In genomic region chr5:165026971-165027370, GRCh38 we compare ENCODE assay signal across 9 cellular contexts.
"Had no signal": no experiment of that assay in that cellular context is flagged by ENCODE, and none has a peak within 500 bp of the region (broad histone marks: within the 10 kb centered on the region; RNA-seq: fewer than 3 reads in every experiment).

No MANE protein-coding gene starts in this region.

- H3K9me3 ChIP-seq: HAP-1 had no signal

- DNase-seq: H7, HFFc6, Kasumi-1, KG1 had no signal

- ATAC-seq: GM23338, HCT116 had no signal

- H3K27ac Mint-ChIP-seq: GM23338, HFFc6, IgD-negative memory B cell had no signal

- H3K36me3 ChIP-seq: HAP-1 had no signal

- H3K4me1 ChIP-seq: HAP-1 had no signal

- H3K4me2 ChIP-seq: GM23338 had no signal

- H3K27ac ChIP-seq: HL-60 had no signal

- H2AFZ ChIP-seq: GM23338 had no signal

- H3K4me3 ChIP-seq: GM23338, HAP-1 had no signal

- H3K4me3 Mint-ChIP-seq: GM23338, HFFc6, IgD-negative memory B cell had no signal

- H3K27me3 Mint-ChIP-seq: IgD-negative memory B cell had no signal
